Comparison of ENCODE assay signal across 38 cellular contexts in genomic region chr20:56043227-56043626, GRCh38. TPM values are rescaled to one million over a fixed set of nuclear protein-coding genes. Genes with fewer than 3 reads are reported as not detected.
"Had no signal": no experiment of that assay in that cellular context is flagged by ENCODE, and none has a peak within 500 bp of the region (broad histone marks: within the 10 kb centered on the region; RNA-seq: fewer than 3 reads in every experiment).

No MANE protein-coding gene starts in this region.

- H3K9me3 ChIP-seq: MG63 had no signal

- DNase-seq: Karpas-422, Kasumi-1, MG63, MM.1S, MV-4-11, NCI-H1048, NCI-H1092, NCI-H1092 treated with DMSO at 0.1 percent for 48 hours, NCI-H1105, NCI-H1105 treated with DMSO at 0.1 percent for 48 hours, NCI-H1417, NCI-H1417 treated with DMSO at 0.1 percent for 48 hours, NCI-H1436, NCI-H1436 treated with DMSO at 0.1 percent for 48 hours, NCI-H146, NCI-H1694, NCI-H1694 treated with DMSO at 0.1 percent for 48 hours, NCI-H187, NCI-H187 treated with DMSO at 0.1 percent for 48 hours, NCI-H1930, NCI-H2029, NCI-H2029 treated with DMSO at 0.1 percent for 48 hours, NCI-H2081, NCI-H2081 treated with DMSO at 0.1 percent for 48 hours, NCI-H2107, NCI-H2171, NCI-H2171 treated with DMSO at 0.1 percent for 48 hours, NCI-H2227 treated with DMSO at 0.1 percent for 48 hours, NCI-H226, NCI-H345, NCI-H446, NCI-H446 treated with DMSO at 0.1 percent for 48 hours, NCI-H510A, NCI-H510A treated with DMSO at 0.1 percent for 48 hours had no signal

- H3K27me3 ChIP-seq: MG63 had no signal

- H3K4me3 ChIP-seq: MG63 had no signal

- H3K36me3 ChIP-seq: MG63 had no signal

RNA-seq across cellular contexts. Expression of gene CBLN4, which starts 37.9 kb away (rescaled TPM):
- total RNA-seq: LHCN-M2, M059J, MCF 10A, NCI-H460 had no signal
